In the genomic region with DNA sequence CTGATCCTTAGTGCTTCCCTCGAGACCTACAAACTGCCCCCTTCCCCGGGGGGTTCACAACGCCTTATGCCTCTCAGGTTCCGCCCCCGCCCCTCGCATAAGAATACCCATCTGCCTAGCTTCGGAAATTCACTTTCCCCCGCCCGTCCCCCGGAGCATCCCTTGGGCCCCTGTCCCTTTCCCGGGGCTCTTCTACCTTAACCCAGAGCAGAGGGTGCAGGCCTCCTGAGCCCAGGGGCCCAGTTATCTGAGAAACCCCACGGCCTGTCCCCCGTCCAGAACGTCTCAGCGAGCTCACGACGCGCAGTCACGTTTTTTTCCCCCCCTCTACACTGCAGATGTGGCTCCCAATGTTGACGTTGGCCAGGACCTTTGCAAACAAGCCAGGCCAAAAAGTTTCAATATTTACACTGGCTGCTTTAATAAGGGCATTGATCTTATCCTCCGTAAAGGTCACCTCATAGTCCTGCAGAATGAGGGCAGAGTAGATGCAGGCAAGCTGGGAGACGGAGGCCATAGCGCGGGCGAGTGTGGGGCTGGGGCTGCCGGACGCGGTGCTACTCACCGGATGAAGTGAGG, we compare ENCODE assay signal across 8 cellular contexts. TPM values are rescaled to one million over a fixed set of nuclear protein-coding genes. Genes with fewer than 3 reads are reported as not detected.
DNase-seq lines count a peak whose midpoint lies in the region; ATAC-seq and TF ChIP-seq lines count a peak whose summit lies in the region.

No MANE protein-coding gene starts in this region.

- CTCF ChIA-PET in Caco-2 (lab: Charles Lee) (interaction anchor here (0.6 to 1.2 kb wide), 7 partner anchors 15 to 315 kb away, joined by 3 to 9 read pairs (median 3); partner anchors contain the start of gene RPL27), SK-N-SH (lab: Yijun Ruan, JAX) (interaction anchor here (0.7 to 1.8 kb wide), 8 partner anchors 15 to 315 kb away, joined by 3 to 6 read pairs (median 3); partner anchors contain the start of genes BRCA1 and DHX8)

- peaks cover 41% of the 10 kb centered on the region for H3F3A ChIP-seq in SK-N-SH (replicated peaks; ENCODE audit: insufficient read depth)

- no peaks in the 10 kb centered on the region for H4K20me1 ChIP-seq in SK-N-SH (ENCODE audit: insufficient read depth)

- H3K9me3 ChIP-seq in Caco-2 = no peaks in the 10 kb centered on the region
- H3K9me3 ChIP-seq in SK-N-SH = no peaks in the 10 kb centered on the region
- no peaks in the 10 kb centered on the region for H3K9me3 ChIP-seq in esophagus muscularis mucosa
- no peaks in the 10 kb centered on the region for H3K9me3 ChIP-seq in aorta (ENCODE audit: control insufficient read depth, low read length)

- TF ChIP-seq RAD21 in SK-N-SH (IDR thresholded peaks at IDR 0.05; ENCODE audit: low read length) = no peak

- intact Hi-C loops in Caco-2 (cut with micrococcal nuclease; ENCODE audit: unreplicated experiment) (loop anchor here (1.0 to 5.0 kb wide), 5 partner anchors 14 to 193 kb away; partner anchors contain the start of genes BRCA1 and VAT1), esophagus muscularis mucosa (cut with DNase I) (loop anchor here (5.0 kb wide), 3 partner anchors 38 to 147 kb away; partner anchors contain the start of genes BRCA1 and VAT1), aorta (cut with DNase I) (loop anchor here (2.0 to 10.0 kb wide), 7 partner anchors 42 to 185 kb away; partner anchors contain the start of genes BRCA1 (in 2 of the 2) and VAT1 (in 2 of the 2))

- peak overlapping the region; percentile 83 for H2AFZ ChIP-seq in SK-N-SH (ENCODE audit: low read depth)

- peak overlapping the region; percentile 90 for H3K4me2 ChIP-seq in SK-N-SH

- no peaks in the 10 kb centered on the region for H3K9me3 Mint-ChIP-seq in Caco-2 (ENCODE audit: unreplicated experiment)
- no peaks in the 10 kb centered on the region for H3K9me3 Mint-ChIP-seq in nephron progenitor cell

- DNase-seq in Caco-2 (peak; percentile 38 to 42), SK-N-SH (peak; percentile 49), esophagus muscularis mucosa (ENCODE audit: extremely low spot score) (no peak), nephron progenitor cell (peak; percentile 35), aorta (peak; percentile 52 to 76)

- TSS peak; percentile 27 for BruUV-seq in Caco-2 (replicated peaks; lab: Mats Ljungman, UMichigan)

- no peaks in the 10 kb centered on the region for H3K9me2 ChIP-seq in SK-N-SH

- H3K4me3 Mint-ChIP-seq in Caco-2 (ENCODE audit: unreplicated experiment) = no peak overlapping the region
- no peak overlapping the region for H3K4me3 Mint-ChIP-seq in nephron progenitor cell

- H3K4me1 Mint-ChIP-seq in Caco-2 (ENCODE audit: low read depth, unreplicated experiment) = peaks cover 22% of the 10 kb centered on the region
- peaks cover 7% of the 10 kb centered on the region for H3K4me1 Mint-ChIP-seq in nephron progenitor cell

- peaks cover 55% of the 10 kb centered on the region for H3K79me2 ChIP-seq in SK-N-SH (ENCODE audit: insufficient read depth)

- H3K4me1 ChIP-seq in Caco-2 = peaks cover 28% of the 10 kb centered on the region
- H3K4me1 ChIP-seq in SK-N-SH (ENCODE audit: control insufficient read depth in 1 of 2, insufficient read depth in 2 of 2, low read depth in 1 of 2, low read length in 1 of 2) = peaks cover 0 to 4% of the 10 kb centered on the region in 2 experiments; a peak in 2 of 4 replicates
- peaks cover 37 to 49% (median 44%) of the 10 kb centered on the region in 4 donors for H3K4me1 ChIP-seq in esophagus muscularis mucosa
- H3K4me1 ChIP-seq in aorta (ENCODE audit: control insufficient read depth in 1 of 2, insufficient read depth in 2 of 2, low read length in 2 of 2) = no peaks in the 10 kb centered on the region

- POLR2A ChIA-PET in Caco-2 (lab: Charles Lee) (interaction anchor here (0.5 to 1.5 kb wide), 6 partner anchors 42 to 171 kb away, joined by 3 to 7 read pairs (median 6); partner anchors contain the start of genes BRCA1, RPL27 and TMEM106A), SK-N-SH (lab: Yijun Ruan, JAX) (interaction anchor here (0.8 to 1.6 kb wide), 4 partner anchors 50 to 172 kb away, joined by 3 to 9 read pairs (median 4); partner anchors contain the start of gene RPL27)

- TF ChIP-seq CTCF in Caco-2 (IDR thresholded peaks at IDR 0.05; ENCODE audit: insufficient read depth in 1 of 2, low read depth in 1 of 2, low read length in 1 of 2, severe bottlenecking in 1 of 2, unreplicated experiment in 1 of 2) = no peak
- TF ChIP-seq CTCF in SK-N-SH (IDR thresholded peaks at IDR 0.05) = no peak
- TF ChIP-seq CTCF in esophagus muscularis mucosa (IDR thresholded peaks at IDR 0.05) = no peak
- TF ChIP-seq CTCF in nephron progenitor cell (IDR thresholded peaks at IDR 0.05) = no peak

- peak overlapping the region; percentile 89 for H3K9ac ChIP-seq in SK-N-SH

- H3K36me3 ChIP-seq in Caco-2 (ENCODE audit: control insufficient read depth, insufficient read depth, low read length) (no peaks in the 10 kb centered on the region), SK-N-SH (replicated peaks in 1 of 2; ENCODE audit: control insufficient read depth in 1 of 2, insufficient read depth in 2 of 2, low read length in 1 of 2) (peaks cover 0 to 4% of the 10 kb centered on the region in 2 experiments), esophagus muscularis mucosa (peaks cover 0 to 6% (median 2%) of the 10 kb centered on the region in 4 donors), aorta (ENCODE audit: control insufficient read depth in 1 of 2, insufficient read depth in 2 of 2, low read length in 1 of 2) (no peaks in the 10 kb centered on the region)

- TF ChIP-seq EP300 in SK-N-SH (IDR thresholded peaks at IDR 0.05; ENCODE audit: borderline replicate concordance in 1 of 2, low read depth in 1 of 2, low read length in 1 of 2) (no peak), esophagus muscularis mucosa (IDR thresholded peaks at IDR 0.05) (no peak)

- no peaks in the 10 kb centered on the region for H3K27me3 Mint-ChIP-seq in Caco-2 (ENCODE audit: insufficient read depth, unreplicated experiment)
- H3K27me3 Mint-ChIP-seq in nephron progenitor cell (ENCODE audit: low read depth, poor library complexity) = no peaks in the 10 kb centered on the region

- H3K36me3 Mint-ChIP-seq in Caco-2 (ENCODE audit: insufficient read depth, unreplicated experiment) (peaks cover 11% of the 10 kb centered on the region), nephron progenitor cell (ENCODE audit: low read depth) (peaks cover 11% of the 10 kb centered on the region)

- H3K4me3 ChIP-seq in Caco-2 (ENCODE audit: low read depth, low read length) (peak overlapping the region; percentile 59), SK-N-SH (ENCODE audit: low read depth in 2 of 2, low read length in 1 of 2) (peak overlapping the region; percentile 78 to 89), esophagus muscularis mucosa (peak overlapping the region; percentile 68 to 79 (median 76)), aorta (ENCODE audit: low read length in 2 of 2) (peak overlapping the region; percentile 46 to 49)

- peak overlapping the region; percentile 83 to 97 for H3K27ac ChIP-seq in SK-N-SH (ENCODE audit: low read depth in 2 of 2, low read length in 1 of 2)
- peak overlapping the region; percentile 97 to 98 (median 97) for H3K27ac ChIP-seq in esophagus muscularis mucosa (replicated peaks in 1 of 4)
- peak overlapping the region in 1 of 2 donors; percentile 97 for H3K27ac ChIP-seq in aorta (ENCODE audit: low read depth in 1 of 2, low read length in 2 of 2)

- peak; percentile 3 for ATAC-seq in GM19043 (IDR thresholded peaks at IDR 0.05; ENCODE audit: low read depth, unreplicated experiment)
- ATAC-seq in HG03432 (IDR thresholded peaks at IDR 0.05; ENCODE audit: unreplicated experiment) = peak; percentile 29
- peak; percentile 78 for ATAC-seq in aorta (ENCODE audit: low FRiP score)
- ATAC-seq in HG02763 (IDR thresholded peaks at IDR 0.05; ENCODE audit: unreplicated experiment) = no peak

- H3K27me3 ChIP-seq in Caco-2 (replicated peaks; ENCODE audit: control insufficient read depth, insufficient read depth, low read length) = no peaks in the 10 kb centered on the region
- H3K27me3 ChIP-seq in SK-N-SH (ENCODE audit: insufficient read depth) = no peaks in the 10 kb centered on the region
- no peaks in the 10 kb centered on the region for H3K27me3 ChIP-seq in esophagus muscularis mucosa
- H3K27me3 ChIP-seq in aorta (ENCODE audit: control insufficient read depth in 1 of 2, insufficient read depth in 2 of 2, low read length in 1 of 2) = no peaks in the 10 kb centered on the region

- under 1% methylated on average over 29 of the region's 29 CpGs for WGBS in SK-N-SH (ENCODE audit: low lambda C conversion rate)
- WGBS in esophagus muscularis mucosa = 2% methylated on average over 20 of the region's 29 CpGs
- WGBS in aorta, 2 donors = 1 to 2% methylated on average over 29 of the region's 29 CpGs

- H3K27ac Mint-ChIP-seq in Caco-2 (ENCODE audit: unreplicated experiment) (no peak overlapping the region), nephron progenitor cell (no peak overlapping the region)

- TF ChIP-seq POLR2A in esophagus muscularis mucosa (IDR thresholded peaks at IDR 0.05; ENCODE audit: low read depth) = no peak

TF ChIP-seq in SK-N-SH, 30 proteins besides CTCF, POLR2A, EP300 and RAD21 (continues in another document):
- TF ChIP-seq GATA2 (CRISPR knock-in tag; IDR thresholded peaks at IDR 0.05) = no peak

RNA-seq across cellular contexts. Expression of gene NBR1, which starts 1.4 kb away (rescaled TPM):
- total RNA-seq in Caco-2 (2022) = 53.9 and 55.4 TPM in 2 replicates
- 41.4 and 62.5 TPM in 2 replicates for polyA plus RNA-seq in SK-N-SH (2012; rRNA removed)
- 45.4 and 53.2 TPM in 2 replicates for polyA plus RNA-seq in SK-N-SH (2012; cell fraction: cytosol; rRNA removed)
- polyA plus RNA-seq in SK-N-SH (2012; cell fraction: nucleus; rRNA removed) = 21.3 and 40.4 TPM in 2 replicates
- 100 to 1,000 TPM in 3 of 4 donors, 10 to 100 TPM in 1; 83.3 to 156 (median 104) TPM for total RNA-seq in esophagus muscularis mucosa
- 10 to 100 TPM; 93.7 to 99.1 TPM for total RNA-seq in aorta
- 10 to 100 TPM; 52.3 to 55.4 TPM for polyA plus RNA-seq in aorta

RNA-seq across cellular contexts. Expression of gene TMEM106A, which starts 42.0 kb away (rescaled TPM):
- total RNA-seq in Caco-2 (2022) (6.9 and 8.0 TPM in 2 replicates), esophagus muscularis mucosa (1 to 10 TPM; 3.3 to 6.2 (median 3.7) TPM), aorta (10 to 100 TPM; 20.2 to 37.2 TPM)
- polyA plus RNA-seq in SK-N-SH (2012; rRNA removed) (0.03 and 0.12 TPM in 2 replicates), aorta (1 to 10 TPM; 2.5 to 5.0 TPM)
- 0.01 TPM in 1 of 2 replicates, not detected in the other for polyA plus RNA-seq in SK-N-SH (2012; cell fraction: cytosol; rRNA removed)
- 0.32 and 0.42 TPM in 2 replicates for polyA plus RNA-seq in SK-N-SH (2012; cell fraction: nucleus; rRNA removed)

RNA-seq across cellular contexts. Expression of gene BRCA1, which starts 44.5 kb away (rescaled TPM):
- total RNA-seq in Caco-2 (2022) = 50.8 and 51.1 TPM in 2 replicates
- polyA plus RNA-seq in SK-N-SH (2012; rRNA removed) = 11.2 and 12.5 TPM in 2 replicates
- 8.4 and 10.4 TPM in 2 replicates for polyA plus RNA-seq in SK-N-SH (2012; cell fraction: cytosol; rRNA removed)
- polyA plus RNA-seq in SK-N-SH (2012; cell fraction: nucleus; rRNA removed) = 13.3 and 15.5 TPM in 2 replicates
- total RNA-seq in esophagus muscularis mucosa = 1 to 10 TPM; 3.1 to 7.6 (median 4.7) TPM
- total RNA-seq in aorta = 1 to 10 TPM; 4.3 to 6.6 TPM
- 1 to 10 TPM in 1 of 2 donors, under 1 TPM in 1; 0.38 to 2.1 TPM for polyA plus RNA-seq in aorta

RNA-seq across cellular contexts. Expression of gene CCDC200, which starts 58.8 kb away (rescaled TPM):
- total RNA-seq in Caco-2 (2022) (not detected in 2 replicates), esophagus muscularis mucosa (not detected), aorta (not detected)
- polyA plus RNA-seq in SK-N-SH (2012; rRNA removed) (not detected in 2 replicates), aorta (not detected)
- 0.07 TPM in 1 of 2 replicates, not detected in the other for polyA plus RNA-seq in SK-N-SH (2012; cell fraction: cytosol; rRNA removed)
- polyA plus RNA-seq in SK-N-SH (2012; cell fraction: nucleus; rRNA removed) = 0.14 and 0.15 TPM in 2 replicates
